8 cellular contexts compared by ENCODE assay signal in genomic region chr11:64803846-64804345, GRCh38. TPM values are rescaled to one million over a fixed set of nuclear protein-coding genes. Genes with fewer than 3 reads are reported as not detected.
DNase-seq lines count a peak whose midpoint lies in the region; ATAC-seq lines count a peak whose summit lies in the region.

No MANE protein-coding gene starts in this region.

- ATAC-seq in activated naive CD8-positive, alpha-beta T cell treated with anti-CD3 and anti-CD28 coated beads, Interleukin-2, amount 50 U/mL, for 24 hours: no peak
- ATAC-seq in GM21737 (IDR thresholded peaks at IDR 0.05; ENCODE audit: unreplicated experiment): no peak
- no peak for ATAC-seq in GM19455 (IDR thresholded peaks at IDR 0.05; ENCODE audit: unreplicated experiment)

- DNase-seq in DMS53 (lab: John Stamatoyannopoulos, UW): peak; percentile 77
- DNase-seq in DMS53 treated with DMSO at 0.1 percent for 48 hours (lab: John Stamatoyannopoulos, UW; ENCODE audit: unreplicated experiment): no peak
- DNase-seq in activated naive CD8-positive, alpha-beta T cell treated with anti-CD3 and anti-CD28 coated beads, Interleukin-2, amount 50 U/mL, for 24 hours: no peak
- DNase-seq in immature natural killer cell: no peak
- DNase-seq in substantia nigra (lab: John Stamatoyannopoulos, UW): no peak
- DNase-seq in GM19238 (ENCODE audit: insufficient read length, low spot score): no peak

- peaks cover 12% of the 10 kb centered on the region for H3K36me3 Mint-ChIP-seq in activated naive CD8-positive, alpha-beta T cell treated with anti-CD3 and anti-CD28 coated beads, Interleukin-2, amount 50 U/mL, for 24 hours (ENCODE audit: low read depth)
- peaks cover 0 to 9% (median 6%) of the 10 kb centered on the region in 3 donors for H3K36me3 Mint-ChIP-seq in immature natural killer cell

- H3K27ac ChIP-seq in substantia nigra (ENCODE audit: low read depth, low read length, poor library complexity, severe bottlenecking): peak overlapping the region; percentile 93

- peak overlapping the region; percentile 86 for H3K4me3 Mint-ChIP-seq in activated naive CD8-positive, alpha-beta T cell treated with anti-CD3 and anti-CD28 coated beads, Interleukin-2, amount 50 U/mL, for 24 hours
- peak overlapping the region; percentile 88 to 92 (median 91) for H3K4me3 Mint-ChIP-seq in immature natural killer cell

- no peaks in the 10 kb centered on the region for H3K9me3 Mint-ChIP-seq in activated naive CD8-positive, alpha-beta T cell treated with anti-CD3 and anti-CD28 coated beads, Interleukin-2, amount 50 U/mL, for 24 hours
- H3K9me3 Mint-ChIP-seq in immature natural killer cell: no peaks in the 10 kb centered on the region

- no peaks in the 10 kb centered on the region for H3K27me3 Mint-ChIP-seq in activated naive CD8-positive, alpha-beta T cell treated with anti-CD3 and anti-CD28 coated beads, Interleukin-2, amount 50 U/mL, for 24 hours
- H3K27me3 Mint-ChIP-seq in immature natural killer cell (ENCODE audit: low read depth in 3 of 3): peaks cover 2 to 5% (median 2%) of the 10 kb centered on the region in 3 donors

- peaks cover 29% of the 10 kb centered on the region for H3K4me1 Mint-ChIP-seq in activated naive CD8-positive, alpha-beta T cell treated with anti-CD3 and anti-CD28 coated beads, Interleukin-2, amount 50 U/mL, for 24 hours
- H3K4me1 Mint-ChIP-seq in immature natural killer cell: peaks cover 11 to 15% of the 10 kb centered on the region in 2 donors

- peak overlapping the region; percentile 89 for H3K27ac Mint-ChIP-seq in activated naive CD8-positive, alpha-beta T cell treated with anti-CD3 and anti-CD28 coated beads, Interleukin-2, amount 50 U/mL, for 24 hours
- peak overlapping the region; percentile 91 to 97 (median 94) for H3K27ac Mint-ChIP-seq in immature natural killer cell

RNA-seq across cellular contexts. Expression of gene MAP4K2, which starts 0.9 kb away (rescaled TPM):
- 10 to 100 TPM in 2 of 3 donors, 1 to 10 TPM in 1; 9.2 to 16.4 (median 15.9) TPM for polyA plus RNA-seq in immature natural killer cell

RNA-seq across cellular contexts. Expression of gene MEN1, which starts 6.5 kb away (rescaled TPM):
- 10 to 100 TPM; 15.3 to 36.1 (median 27.1) TPM for polyA plus RNA-seq in immature natural killer cell

RNA-seq across cellular contexts. Expression of gene SF1, which starts 25.6 kb away (rescaled TPM):
- polyA plus RNA-seq in immature natural killer cell: 100 to 1,000 TPM in 1 of 3 donors, 10 to 100 TPM in 2; 51.1 to 142 (median 56.3) TPM

RNA-seq across cellular contexts. Expression of gene CDC42BPG, which starts 40.6 kb away (rescaled TPM):
- under 1 TPM in 2 of 3 donors, not detected in 1; 0.13 to 0.22 TPM for polyA plus RNA-seq in immature natural killer cell

RNA-seq across cellular contexts. Expression of gene PYGM, which starts 44.1 kb away (rescaled TPM):
- 1 to 10 TPM in 1 of 3 donors, under 1 TPM in 1, not detected in 1; 0.63 to 1.1 TPM for polyA plus RNA-seq in immature natural killer cell
